In genomic region chr7:44040493-44040891, GRCh38 we compare ENCODE assay signal across 8 cellular contexts. TPM values are rescaled to one million over a fixed set of nuclear protein-coding genes. Genes with fewer than 3 reads are reported as not detected.
A peak's percentile ranks its signal among the peaks of the same experiment; 100 is the strongest.
DNase-seq lines count a peak whose midpoint lies in the region; ATAC-seq and TF ChIP-seq lines count a peak whose summit lies in the region.
"Not testable (repeated sequence)": the region's sequence is repeated elsewhere in the genome, so short reads cannot be mapped to it uniquely, and the experiment has no call there.

No MANE protein-coding gene starts in this region.

- H3K9me3 ChIP-seq in Peyer's patch: not testable (repeated sequence)

- peak; percentile 72 for DNase-seq in DMS 273 (lab: John Stamatoyannopoulos, UW; ENCODE audit: unreplicated experiment)
- peak; percentile 57 to 78 (median 64) for DNase-seq in Peyer's patch
- DNase-seq in activated T-helper 1 cell treated with Interleukin-2 at 50 U/mL for 16 hours (ENCODE audit: low read depth): peak; percentile 58
- DNase-seq in epithelial cell of esophagus (ENCODE audit: low read depth): peak; percentile 23
- DNase-seq in naive B cell: peak; percentile 78
- DNase-seq in stimulated activated CD8-positive, alpha-beta memory T cell treated with anti-CD3 and anti-CD28 coated beads, Interleukin-2, amount 100 ng/mL, for 1 hour (ENCODE audit: low read depth in 2 of 2): peak; percentile 34 to 44

- TF ChIP-seq CTCF in Peyer's patch (IDR thresholded peaks at IDR 0.05): peak in 4 of 6 experiments; percentile 3 to 41 (median 22)
- TF ChIP-seq CTCF in epithelial cell of esophagus (IDR thresholded peaks at IDR 0.05; ENCODE audit: insufficient read depth, low read depth, low read length, missing control alignments): not testable (repeated sequence)

- not testable (repeated sequence) for H3K9me3 Mint-ChIP-seq in naive B cell

- peaks cover 0 to 17% (median 6%) of the 10 kb centered on the region in 4 donors for H3K4me1 ChIP-seq in Peyer's patch

- not testable (repeated sequence) for H3K36me3 Mint-ChIP-seq in naive B cell

- H3K4me3 ChIP-seq in Peyer's patch: peak overlapping the region; percentile 34 to 54 (median 48)
- H3K4me3 ChIP-seq in epithelial cell of esophagus (ENCODE audit: low read length): peak overlapping the region; percentile 21

- peak overlapping the region; percentile 85 to 96 (median 94) for H3K27ac Mint-ChIP-seq in naive B cell

- peak overlapping the region; percentile 75 to 85 (median 79) for H3K4me3 Mint-ChIP-seq in naive B cell

- H3K36me3 ChIP-seq in Peyer's patch: not testable (repeated sequence)

- H3K27me3 Mint-ChIP-seq in naive B cell: not testable (repeated sequence)

- H3K4me1 Mint-ChIP-seq in naive B cell: peaks cover 14 to 23% (median 21%) of the 10 kb centered on the region in 3 donors

- TF ChIP-seq POLR2A in Peyer's patch (IDR thresholded peaks at IDR 0.05): peak in 1 of 2 donors; percentile 14

- ATAC-seq in GM21447 (IDR thresholded peaks at IDR 0.05; ENCODE audit: unreplicated experiment) (peak; percentile 25), HG03521 (IDR thresholded peaks at IDR 0.05; ENCODE audit: unreplicated experiment) (peak; percentile 35), naive B cell (ENCODE audit: low read depth in 2 of 2) (peak; percentile 59 to 63)

- not testable (repeated sequence) for H3K27me3 ChIP-seq in Peyer's patch

- peak overlapping the region; percentile 65 to 81 (median 72) for H3K27ac ChIP-seq in Peyer's patch

RNA-seq across cellular contexts. Expression of gene DBNL, which starts 4.0 kb away (rescaled TPM):
- total RNA-seq in Peyer's patch: 100 to 1,000 TPM; 100 to 303 (median 111) TPM
- polyA plus RNA-seq in naive B cell (ENCODE audit: low read depth in 6 of 6): 100 to 1,000 TPM; 226 to 512 (median 348) TPM

RNA-seq across cellular contexts. Expression of gene PGAM2, which starts 24.9 kb away (rescaled TPM):
- 1 to 10 TPM in 2 of 4 donors, not detected in 2; 1.2 to 4.1 TPM for total RNA-seq in Peyer's patch
- not detected for polyA plus RNA-seq in naive B cell (ENCODE audit: low read depth in 6 of 6)

RNA-seq across cellular contexts. Expression of gene POLM, which starts 41.8 kb away (rescaled TPM):
- 100 to 1,000 TPM in 2 of 4 donors, 10 to 100 TPM in 2; 49.5 to 150 (median 90.8) TPM for total RNA-seq in Peyer's patch
- 10 to 100 TPM; 26.3 to 53.0 (median 31.4) TPM for polyA plus RNA-seq in naive B cell (ENCODE audit: low read depth in 6 of 6)

RNA-seq across cellular contexts. Expression of gene SPDYE1, which starts 42.8 kb away (rescaled TPM):
- not detected for total RNA-seq in Peyer's patch
- under 1 TPM in 3 of 6 donors, not detected in 3; 0.16 to 0.31 (median 0.17) TPM for polyA plus RNA-seq in naive B cell (ENCODE audit: low read depth in 6 of 6)

Comparison
In these comparisons a context has a peak if more than half of its experiments do, and no peak if none do; other contexts are left out.
1. Peak in every context shown above with its lines: DNase-seq, ATAC-seq, H3K4me3 ChIP-seq and H3K27ac ChIP-seq.
2. DNase-seq: peak in every context shown above with its lines; median percentile 78 in naive B cell; 72 in DMS 273; 64 in Peyer's patch; 58 in activated T-helper 1 cell treated with Interleukin-2 at 50 U/mL for 16 hours; 39 in stimulated activated CD8-positive, alpha-beta memory T cell treated with anti-CD3 and anti-CD28 coated beads, Interleukin-2, amount 100 ng/mL, for 1 hour; 23 in epithelial cell of esophagus.